ENCODE assay signal across 8 cellular contexts in genomic region chr3:158672293-158673176, GRCh38. TPM values are rescaled to one million over a fixed set of nuclear protein-coding genes. Genes with fewer than 3 reads are reported as not detected.
A peak's percentile ranks its signal among the peaks of the same experiment; 100 is the strongest.
DNase-seq lines count a peak whose midpoint lies in the region; ATAC-seq and TF ChIP-seq lines count a peak whose summit lies in the region.

Gene LXN, minus strand, starts transcription at chr3:158672648. Its CDS starts 170 bp downstream, at chr3:158672478.

- peak within 1 kb of the TSS; percentile 92 for H2AFZ ChIP-seq in IMR-90 (replicated peaks; ENCODE audit: low read length, poor library complexity)

- H3K36me3 ChIP-seq in DOHH2 (ENCODE audit: control insufficient read depth, low read length): peaks cover 33% of the 10 kb centered on the region
- H3K36me3 ChIP-seq in IMR-90 (ENCODE audit: control insufficient read depth, insufficient read depth, low read length): peaks cover 4% of the 10 kb centered on the region
- peaks cover 3% of the 10 kb centered on the region for H3K36me3 ChIP-seq in ectodermal cell (ENCODE audit: control insufficient read depth, insufficient read depth, low read length)
- H3K36me3 ChIP-seq in liver (ENCODE audit: control insufficient read depth in 4 of 4, insufficient read depth in 3 of 4, low read depth in 1 of 4, low read length in 3 of 4): peaks cover 8 to 22% (median 10%) of the 10 kb centered on the region in 4 donors

- peak within 1 kb of the TSS; percentile 45 for H4K91ac ChIP-seq in IMR-90 (ENCODE audit: insufficient read depth, low read depth, low read length)

- H2AK9ac ChIP-seq in IMR-90 (replicated peaks; ENCODE audit: low read depth, low read length, poor library complexity): peak within 1 kb of the TSS; percentile 71

- H3K4me2 ChIP-seq in DOHH2 (ENCODE audit: low read length) (peak within 1 kb of the TSS; percentile 74), IMR-90 (ENCODE audit: low read depth, low read length) (peak within 1 kb of the TSS; percentile 68)

- H3K9me1 ChIP-seq in IMR-90 (ENCODE audit: insufficient read depth, low read length): peaks cover 2% of the 10 kb centered on the region; the same call in 1 of the 2 replicates

- ATAC-seq in GM21528 (IDR thresholded peaks at IDR 0.05; ENCODE audit: low FRiP score, unreplicated experiment): peak; percentile 100
- peak; percentile 99 for ATAC-seq in IMR-90 (ENCODE audit: low read depth)
- peak; percentile 99 for ATAC-seq in activated CD8-positive, alpha-beta T cell treated with anti-CD3 and anti-CD28 coated beads for 36 hours

- no peaks in the 10 kb centered on the region for H3K9me3 ChIP-seq in DOHH2 (ENCODE audit: control insufficient read depth, insufficient read depth, low read length)
- H3K9me3 ChIP-seq in IMR-90 (ENCODE audit: control insufficient read depth, insufficient read depth, low read length): no peaks in the 10 kb centered on the region
- H3K9me3 ChIP-seq in ectodermal cell (ENCODE audit: control insufficient read depth, low read length): no peaks in the 10 kb centered on the region
- H3K9me3 ChIP-seq in liver (ENCODE audit: control insufficient read depth in 4 of 4, low read length in 3 of 4): no peaks in the 10 kb centered on the region

- H3K4me3 ChIP-seq in DOHH2 (ENCODE audit: low read length): peak within 1 kb of the TSS; percentile 78
- H3K4me3 ChIP-seq in IMR-90 (ENCODE audit: insufficient read depth, low read depth, low read length): peak within 1 kb of the TSS; percentile 59
- H3K4me3 ChIP-seq in ectodermal cell (ENCODE audit: insufficient read depth, low read depth, low read length): peak within 1 kb of the TSS; percentile 53
- peak within 1 kb of the TSS in 2 of 3 donors; percentile 33 to 44 for H3K4me3 ChIP-seq in liver (ENCODE audit: low read depth in 1 of 3, low read length in 3 of 3)

- peaks cover 21% of the 10 kb centered on the region for H3K36me3 Mint-ChIP-seq in activated CD8-positive, alpha-beta T cell treated with anti-CD3 and anti-CD28 coated beads for 36 hours (ENCODE audit: low read depth)

- peak within 1 kb of the TSS; percentile 75 for H3K27ac Mint-ChIP-seq in activated CD8-positive, alpha-beta T cell treated with anti-CD3 and anti-CD28 coated beads for 36 hours

- peak within 1 kb of the TSS; percentile 44 to 79 for H4K8ac ChIP-seq in IMR-90 (ENCODE audit: low read depth in 2 of 2, low read length in 2 of 2)

- no peaks in the 10 kb centered on the region for H3F3A ChIP-seq in DOHH2 (ENCODE audit: control insufficient read depth, insufficient read depth)

- TF ChIP-seq RAD21 in IMR-90 (IDR thresholded peaks at IDR 0.05; ENCODE audit: low read length): peak; percentile 65
- peak; percentile 20 to 71 for TF ChIP-seq RAD21 in liver (IDR thresholded peaks at IDR 0.05)

- peak within 1 kb of the TSS; percentile 81 for H3K4ac ChIP-seq in IMR-90 (ENCODE audit: low read depth, low read length)

- H3K27ac ChIP-seq in DOHH2 (ENCODE audit: low read depth, low read length) (peak within 1 kb of the TSS; percentile 45), IMR-90 (ENCODE audit: insufficient read depth, low read length) (peak within 1 kb of the TSS; percentile 83), ectodermal cell (ENCODE audit: insufficient read depth, low read depth, low read length, poor library complexity, severe bottlenecking) (peak within 1 kb of the TSS; percentile 30), liver (ENCODE audit: low read depth in 1 of 2, low read length in 2 of 2) (peak within 1 kb of the TSS; percentile 37 to 48)

- H2BK15ac ChIP-seq in IMR-90 (ENCODE audit: low read depth, low read length): peak within 1 kb of the TSS; percentile 68; the same call in 2 of the 3 replicates

- H2BK120ac ChIP-seq in IMR-90 (ENCODE audit: low read depth, low read length): peak within 1 kb of the TSS; percentile 54

- peak within 1 kb of the TSS; percentile 16 for H4K5ac ChIP-seq in IMR-90 (ENCODE audit: low read depth, low read length)

- no peaks in the 10 kb centered on the region for H4K20me1 ChIP-seq in DOHH2 (ENCODE audit: control insufficient read depth, insufficient read depth, low read depth, low read length)
- no peaks in the 10 kb centered on the region for H4K20me1 ChIP-seq in IMR-90 (ENCODE audit: insufficient read depth, low read length)

- H2BK5ac ChIP-seq in IMR-90 (ENCODE audit: low read depth, low read length, poor library complexity, severe bottlenecking): peak within 1 kb of the TSS; percentile 77

- peak within 1 kb of the TSS; percentile 74 for H3K9ac ChIP-seq in IMR-90 (ENCODE audit: low read depth, low read length)
- peak within 1 kb of the TSS; percentile 27 to 52 for H3K9ac ChIP-seq in liver (ENCODE audit: low read depth in 1 of 2, low read length in 2 of 2)

- dilution Hi-C loops in IMR-90 (cut with HindIII; ENCODE audit: low sequenced_read_pairs, unreplicated experiment): no loop called here

- intact Hi-C loops in IMR-90 (cut with micrococcal nuclease): loop anchor here (1.0 to 2.0 kb wide), 2 partner anchors 55 to 116 kb away; no protein-coding TSS in a partner anchor
- intact Hi-C loops in activated CD8-positive, alpha-beta T cell treated with anti-CD3 and anti-CD28 coated beads for 36 hours (cut with micrococcal nuclease): no loop called here

- POLR2A ChIA-PET in IMR-90 (lab: Charles Lee; ENCODE audit: unreplicated experiment): interaction anchor here (0.6 kb wide), 1 partner anchor 82 kb away, joined by 6 read pairs; no protein-coding TSS in a partner anchor
- POLR2A ChIA-PET in activated CD8-positive, alpha-beta T cell treated with anti-CD3 and anti-CD28 coated beads for 36 hours (lab: Charles Lee): interaction anchor here (1.1 kb wide), 1 partner anchor 28 kb away, joined by 3 read pairs; the partner anchor contains the start of gene GFM1

- H3K79me1 ChIP-seq in IMR-90 (ENCODE audit: low read depth in 1 of 2, low read length in 2 of 2): peaks cover 6 to 21% of the 10 kb centered on the region in 2 experiments; a peak in 3 of 4 replicates

- H3K79me2 ChIP-seq in DOHH2 (ENCODE audit: control insufficient read depth, low read length): peaks cover 11% of the 10 kb centered on the region

- H3K27me3 ChIP-seq in DOHH2 (ENCODE audit: control insufficient read depth, low read length) (no peaks in the 10 kb centered on the region), IMR-90 (ENCODE audit: control insufficient read depth, insufficient read depth, low read length) (no peaks in the 10 kb centered on the region), ectodermal cell (ENCODE audit: control insufficient read depth, insufficient read depth, low read length, poor library complexity, severe bottlenecking) (no peaks in the 10 kb centered on the region), liver (ENCODE audit: control insufficient read depth in 4 of 4, insufficient read depth in 4 of 4, low read length in 3 of 4) (no peaks in the 10 kb centered on the region)

- TF ChIP-seq CTCF in DOHH2 (IDR thresholded peaks at IDR 0.05; ENCODE audit: low read depth, low read length, poor library complexity, severe bottlenecking) (peak; percentile 64), IMR-90 (conservative IDR thresholded peaks at IDR 0.05; ENCODE audit: low read depth, low read length) (peak; percentile 95), liver (IDR thresholded peaks at IDR 0.05; ENCODE audit: low read depth, low read length, missing input control) (peak; percentile 35)
- TF ChIP-seq CTCF in activated CD8-positive, alpha-beta T cell treated with anti-CD3 and anti-CD28 coated beads for 36 hours (IDR thresholded peaks at IDR 0.05): peak; percentile 44

- TF ChIP-seq POLR2A in IMR-90 (IDR thresholded peaks at IDR 0.05; ENCODE audit: low read depth, low read length): peak; percentile 69; the same call in 1 of the 2 replicates

- peak within 1 kb of the TSS; percentile 52 for H3K18ac ChIP-seq in IMR-90 (ENCODE audit: low read depth, low read length)

- DNase-seq in IMR-90 (peak; percentile 87), NCI-H2196 (lab: John Stamatoyannopoulos, UW; ENCODE audit: unreplicated experiment) (no peak)
- DNase-seq in activated CD8-positive, alpha-beta T cell treated with anti-CD3 and anti-CD28 coated beads for 36 hours: peak; percentile 86
- DNase-seq in stimulated activated CD4-positive, alpha-beta T cell treated with anti-CD3 and anti-CD28 coated beads, Interleukin-4, amount 100 ng/mL, for 4 hours: peak; percentile 66 to 71

- H3K23ac ChIP-seq in IMR-90 (ENCODE audit: low read depth, low read length): peak within 1 kb of the TSS; percentile 69

- H3K56ac ChIP-seq in IMR-90 (ENCODE audit: extremely low read depth, insufficient read depth, low read length): peak within 1 kb of the TSS; percentile 67

- CTCF ChIA-PET in IMR-90 (lab: Yijun Ruan, JAX): interaction anchor here (0.6 to 2.5 kb wide), 8 partner anchors 11 to 117 kb away, joined by 3 to 13 read pairs (median 4); no protein-coding TSS in a partner anchor
- CTCF ChIA-PET in activated CD8-positive, alpha-beta T cell treated with anti-CD3 and anti-CD28 coated beads for 36 hours (lab: Charles Lee): interaction anchor here (0.6 to 3.7 kb wide), 4 partner anchors 9 to 117 kb away, joined by 3 to 32 read pairs (median 10); partner anchors contain the start of gene GFM1

- in situ Hi-C loops in IMR-90 (cut with MboI; ENCODE audit: low sequenced_read_pairs): no loop called here

- H3K14ac ChIP-seq in IMR-90 (replicated peaks; ENCODE audit: low read depth, low read length): peak within 1 kb of the TSS; percentile 65

- no peaks in the 10 kb centered on the region for H3K9me2 ChIP-seq in DOHH2 (replicated peaks; ENCODE audit: control insufficient read depth, low read length)

- H3K4me1 Mint-ChIP-seq in activated CD8-positive, alpha-beta T cell treated with anti-CD3 and anti-CD28 coated beads for 36 hours (ENCODE audit: low read depth): peaks cover 22% of the 10 kb centered on the region

- no peaks in the 10 kb centered on the region for H3K27me3 Mint-ChIP-seq in activated CD8-positive, alpha-beta T cell treated with anti-CD3 and anti-CD28 coated beads for 36 hours

- BruUV-seq in IMR-90 (replicated peaks; lab: Mats Ljungman, UMichigan): no TSS peak

- WGBS in IMR-90 (ENCODE audit: extremely low coverage in 2 of 2, insufficient read length in 1 of 2), 2 experiments: 10% methylated on average over 8 of the region's 27 CpGs; no CpG with 5 or more reads in 1 of the 2 experiments
- 13 to 14% methylated on average over 27 of the region's 27 CpGs for WGBS in ectodermal cell, 2 experiments
- WGBS in liver: 47% methylated on average over 27 of the region's 27 CpGs

- H3K4me3 Mint-ChIP-seq in activated CD8-positive, alpha-beta T cell treated with anti-CD3 and anti-CD28 coated beads for 36 hours: peak within 1 kb of the TSS; percentile 84

- H2AK5ac ChIP-seq in IMR-90 (ENCODE audit: low read depth, low read length): peak within 1 kb of the TSS; percentile 1

- no peaks in the 10 kb centered on the region for H3K9me3 Mint-ChIP-seq in activated CD8-positive, alpha-beta T cell treated with anti-CD3 and anti-CD28 coated beads for 36 hours

- H3K4me1 ChIP-seq in DOHH2 (ENCODE audit: control insufficient read depth, low read length) (peaks cover 13% of the 10 kb centered on the region), IMR-90 (ENCODE audit: control insufficient read depth, insufficient read depth, low read length) (peaks cover under 1% of the 10 kb centered on the region; the same call in 1 of the 2 replicates), ectodermal cell (ENCODE audit: control insufficient read depth, insufficient read depth, low read length) (no peaks in the 10 kb centered on the region), liver (ENCODE audit: control insufficient read depth in 4 of 4, insufficient read depth in 4 of 4, low read length in 3 of 4) (no peaks in the 10 kb centered on the region)

- 0 out of 2 replicates have a peak within 1 kb of the TSS, but pooled peaks have one; percentile 4 for H2BK20ac ChIP-seq in IMR-90 (ENCODE audit: low read depth, low read length)

RNA-seq across cellular contexts. Expression of gene LXN, which starts in this region (rescaled TPM):
- total RNA-seq in IMR-90 (2012; rRNA removed) (83.0 and 93.6 TPM in 2 replicates), liver (10 to 100 TPM in 1 of 2 donors, 1 to 10 TPM in 1; 1.7 to 52.2 TPM)
- polyA plus RNA-seq in IMR-90 (2012; rRNA removed) (134 and 155 TPM in 2 replicates), liver (1 to 10 TPM; 2.5 to 2.8 TPM)
- 39.5 and 71.9 TPM in 2 replicates for polyA plus RNA-seq in IMR-90 (2012; cell fraction: cytosol; rRNA removed)
- polyA plus RNA-seq in IMR-90 (2012; cell fraction: nucleus; rRNA removed; ENCODE audit: low replicate concordance): 16.2 and 67.7 TPM in 2 replicates
- total RNA-seq in activated CD8-positive, alpha-beta T cell treated with anti-CD3 and anti-CD28 coated beads for 36 hours: 1 to 10 TPM; 7.1 to 7.8 TPM
- polyA plus RNA-seq in ectodermal cell (2013, experiment 1 of 4): 14.8 TPM
- 15.4 TPM for polyA plus RNA-seq in ectodermal cell (2013, experiment 2 of 4)
- polyA plus RNA-seq in ectodermal cell (2013, experiment 3 of 4): 14.9 TPM
- polyA plus RNA-seq in ectodermal cell (2013, experiment 4 of 4): 15.4 TPM

Comparison
In these comparisons a context has a peak if more than half of its experiments do, and no peak if none do; other contexts are left out.
1. RNA of gene LXN (polyA plus RNA-seq): 16.2 to 155 TPM in IMR-90; 2.5 to 2.8 TPM in liver; every median in the first group is over 4 times any median in the second.
2. H3K27ac ChIP-seq: peak in every context shown above with its lines; median percentile 83 in IMR-90; 45 in DOHH2; 42 in liver; 30 in ectodermal cell.
3. CTCF ChIP-seq: peak in every context shown above with its lines; median percentile 95 in IMR-90; 64 in DOHH2; 44 in activated CD8-positive, alpha-beta T cell treated with anti-CD3 and anti-CD28 coated beads for 36 hours; 35 in liver.
4. Peak in every context shown above with its lines, with median percentiles within 50 percentile points of each other: H3K4me3 ChIP-seq and ATAC-seq.